ENCODE assay signal across 2 cellular contexts in the genomic region with DNA sequence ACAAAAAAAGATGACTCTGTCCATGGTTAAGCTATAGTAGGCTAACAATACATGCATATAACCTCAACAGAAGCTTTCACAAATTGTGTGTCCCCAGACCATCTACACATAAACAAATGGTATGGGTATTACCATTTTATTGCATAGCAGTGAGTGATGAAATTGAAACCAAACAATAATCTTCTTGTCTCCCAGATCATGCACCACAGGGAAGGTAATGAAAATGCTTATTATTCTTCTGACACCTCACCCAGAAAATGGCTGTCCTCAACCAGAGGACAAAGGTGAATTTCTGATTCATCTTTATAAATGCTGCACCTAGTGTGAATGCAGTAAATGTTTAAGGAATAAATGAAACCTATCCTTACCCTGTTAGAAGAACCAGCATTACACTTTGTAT.
TF ChIP-seq lines count a peak whose summit lies in the region.

No MANE protein-coding gene starts in this region.

TF ChIP-seq in Ishikawa, 13 proteins besides CTCF, POLR2A, EP300 and RAD21 (continued from another document):
- no peak for TF ChIP-seq TCF12 (IDR thresholded peaks at IDR 0.05; ENCODE audit: low read depth)
- no peak for TF ChIP-seq CREB1 (IDR thresholded peaks at IDR 0.05; ENCODE audit: low read depth)

TF ChIP-seq in neural cell, 6 proteins besides CTCF, POLR2A, EP300 and RAD21 (continued from another document):
- TF ChIP-seq MXI1 (conservative IDR thresholded peaks at IDR 0.05; ENCODE audit: poor library complexity, severe bottlenecking) (no peak), TAF1 (IDR thresholded peaks at IDR 0.05; ENCODE audit: low read depth) (no peak), SMC3 (conservative IDR thresholded peaks at IDR 0.05; ENCODE audit: poor library complexity) (no peak), POLR2AphosphoS5 (IDR thresholded peaks at IDR 0.05) (peak; percentile 74), EZH2 (IDR thresholded peaks at IDR 0.05; ENCODE audit: borderline replicate concordance, insufficient read depth, low read length, poor library complexity, severe bottlenecking) (no peak)
TF ChIP-seq in neural cell: peak in this region for 1.
